In the genomic region with DNA sequence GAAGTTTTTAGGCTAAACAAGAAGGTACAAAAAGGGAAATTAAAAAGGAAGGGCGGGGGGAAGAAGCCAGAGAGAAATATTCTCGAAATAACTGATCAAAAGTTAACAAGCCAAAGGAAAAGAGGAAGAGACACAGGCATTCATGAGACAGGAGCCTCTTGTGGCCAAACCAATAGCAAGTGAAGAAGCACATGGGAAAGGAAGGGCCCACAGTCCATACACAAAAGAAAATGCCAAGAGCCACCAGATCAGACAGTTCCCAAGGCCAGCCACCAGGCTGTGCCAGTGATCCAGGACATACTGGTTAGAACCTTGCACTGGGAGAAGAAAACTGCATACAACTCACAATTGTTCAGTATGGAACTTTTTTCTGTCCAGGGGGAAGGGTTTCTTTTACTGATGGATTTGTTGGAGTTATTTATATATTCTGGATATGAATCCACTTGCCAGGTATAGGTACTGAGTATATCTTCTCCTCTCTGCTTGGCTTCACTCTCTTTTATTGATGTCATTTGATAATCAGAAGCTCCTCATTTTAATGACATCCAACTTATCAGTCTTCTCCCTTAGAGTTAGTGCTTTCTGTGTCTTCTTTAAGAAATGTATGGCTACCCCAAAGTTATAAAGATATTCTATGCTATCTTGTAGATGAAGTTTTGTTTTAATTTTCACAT, we compare ENCODE assay signal across 8 cellular contexts.
DNase-seq lines count a peak whose midpoint lies in the region; ATAC-seq, FAIRE-seq and TF ChIP-seq lines count a peak whose summit lies in the region.

No MANE protein-coding gene starts in this region.

- peaks cover 59% of the 10 kb centered on the region for H3K4me1 ChIP-seq in CD4-positive, CD25-positive, alpha-beta regulatory T cell (ENCODE audit: control insufficient read depth, insufficient read depth, low read length, poor library complexity, severe bottlenecking)
- peaks cover 44 to 64% (median 51%) of the 10 kb centered on the region in 3 donors for H3K4me1 ChIP-seq in pancreas

- DNase-seq in CD4-positive, CD25-positive, alpha-beta regulatory T cell: peak; percentile 45 to 72 (median 54)
- peak; percentile 58 for DNase-seq in Jurkat, Clone E6-1 (ENCODE audit: low read depth, low spot score)
- DNase-seq in SIG-M5 treated with dmso at 0.1 percent for 504 hours (lab: John Stamatoyannopoulos, UW; ENCODE audit: unreplicated experiment) (peak; percentile 99), glutamatergic neuron (peak; percentile 54), pancreas (peak in 3 of 6 donors; percentile 67 to 77 (median 68))
- peak; percentile 58 for DNase-seq in activated naive CD8-positive, alpha-beta T cell treated with anti-CD3 and anti-CD28 coated beads, Interleukin-2, amount 10 ng/mL, durations not matched to agents 7 days and 5 days

- peak; percentile 37 for FAIRE-seq in pancreas (lab: Jason Lieb, UNC)

- POLR2A ChIA-PET in activated naive CD8-positive, alpha-beta T cell treated with anti-CD3 and anti-CD28 coated beads, Interleukin-2, amount 10 ng/mL, durations not matched to agents 7 days and 5 days (lab: Charles Lee): interaction anchor here (12.7 kb wide), 1 partner anchor 37 kb away, joined by 153 read pairs; no protein-coding TSS in a partner anchor

- no peaks in the 10 kb centered on the region for H3K27me3 ChIP-seq in CD4-positive, CD25-positive, alpha-beta regulatory T cell (ENCODE audit: control insufficient read depth, insufficient read depth, low read length)
- no peaks in the 10 kb centered on the region for H3K27me3 ChIP-seq in pancreas

- H3K9me3 ChIP-seq in CD4-positive, CD25-positive, alpha-beta regulatory T cell (ENCODE audit: control insufficient read depth in 2 of 2, low read length in 2 of 2): no peaks in the 10 kb centered on the region
- no peaks in the 10 kb centered on the region for H3K9me3 ChIP-seq in pancreas

- peak overlapping the region in 2 of 4 donors; percentile 28 to 49 for H3K4me3 Mint-ChIP-seq in CD4-positive, CD25-positive, alpha-beta regulatory T cell
- no peak overlapping the region for H3K4me3 Mint-ChIP-seq in activated naive CD8-positive, alpha-beta T cell treated with anti-CD3 and anti-CD28 coated beads, Interleukin-2, amount 10 ng/mL, durations not matched to agents 7 days and 5 days
- no peak overlapping the region for H3K4me3 Mint-ChIP-seq in glutamatergic neuron (ENCODE audit: unreplicated experiment)

- peak; percentile 10 to 18 for ATAC-seq in CD4-positive, CD25-positive, alpha-beta regulatory T cell (ENCODE audit: low read depth in 2 of 2)
- peak; percentile 19 for ATAC-seq in GM19467 (IDR thresholded peaks at IDR 0.05; ENCODE audit: unreplicated experiment)
- no peak for ATAC-seq in activated naive CD8-positive, alpha-beta T cell treated with anti-CD3 and anti-CD28 coated beads, Interleukin-2, amount 10 ng/mL, durations not matched to agents 7 days and 5 days (ENCODE audit: low read depth)
- peak; percentile 29 to 63 (median 58) for ATAC-seq in pancreas
- no peak for ATAC-seq in HG02840 (IDR thresholded peaks at IDR 0.05; ENCODE audit: low FRiP score, unreplicated experiment)

- H3K4me3 ChIP-seq in CD4-positive, CD25-positive, alpha-beta regulatory T cell (ENCODE audit: low read depth, low read length): no peak overlapping the region
- H3K4me3 ChIP-seq in Jurkat, Clone E6-1 (ENCODE audit: low read length): no peak overlapping the region
- no peak overlapping the region for H3K4me3 ChIP-seq in pancreas

- H3K36me3 ChIP-seq in CD4-positive, CD25-positive, alpha-beta regulatory T cell (ENCODE audit: control insufficient read depth, insufficient read depth, low read length): no peaks in the 10 kb centered on the region
- H3K36me3 ChIP-seq in pancreas: no peaks in the 10 kb centered on the region

- H3K9me3 Mint-ChIP-seq in CD4-positive, CD25-positive, alpha-beta regulatory T cell: peaks cover 0 to 3% (median 0%) of the 10 kb centered on the region in 7 donors
- H3K9me3 Mint-ChIP-seq in activated naive CD8-positive, alpha-beta T cell treated with anti-CD3 and anti-CD28 coated beads, Interleukin-2, amount 10 ng/mL, durations not matched to agents 7 days and 5 days: no peaks in the 10 kb centered on the region
- H3K9me3 Mint-ChIP-seq in glutamatergic neuron (ENCODE audit: unreplicated experiment): peaks cover 8% of the 10 kb centered on the region

- intact Hi-C loops in pancreas (cut with DNase I): loop anchor here in 1 of 3 donors (10.0 kb wide), 1 partner anchor 136 kb away; no protein-coding TSS in a partner anchor

- TF ChIP-seq CTCF in glutamatergic neuron (IDR thresholded peaks at IDR 0.05; ENCODE audit: partially characterized antibody, unreplicated experiment): peak; percentile 62
- TF ChIP-seq CTCF in pancreas (IDR thresholded peaks at IDR 0.05): peak; percentile 40 to 73 (median 66)

- peak overlapping the region; percentile 74 to 98 (median 90) for H3K27ac Mint-ChIP-seq in CD4-positive, CD25-positive, alpha-beta regulatory T cell
- H3K27ac Mint-ChIP-seq in activated naive CD8-positive, alpha-beta T cell treated with anti-CD3 and anti-CD28 coated beads, Interleukin-2, amount 10 ng/mL, durations not matched to agents 7 days and 5 days: peak overlapping the region; percentile 15
- H3K27ac Mint-ChIP-seq in glutamatergic neuron (ENCODE audit: unreplicated experiment): no peak overlapping the region

- H3K27me3 Mint-ChIP-seq in CD4-positive, CD25-positive, alpha-beta regulatory T cell: peaks cover 6% of the 10 kb centered on the region
- no peaks in the 10 kb centered on the region for H3K27me3 Mint-ChIP-seq in activated naive CD8-positive, alpha-beta T cell treated with anti-CD3 and anti-CD28 coated beads, Interleukin-2, amount 10 ng/mL, durations not matched to agents 7 days and 5 days
- H3K27me3 Mint-ChIP-seq in glutamatergic neuron (ENCODE audit: unreplicated experiment): peaks cover 2% of the 10 kb centered on the region

- H3K27ac ChIP-seq in CD4-positive, CD25-positive, alpha-beta regulatory T cell (ENCODE audit: insufficient read depth, low read length, poor library complexity, severe bottlenecking): no peak overlapping the region
- H3K27ac ChIP-seq in pancreas: peak overlapping the region in 2 of 4 donors; percentile 98 to 99

- peaks cover 29 to 95% (median 79%) of the 10 kb centered on the region in 4 donors for H3K4me1 Mint-ChIP-seq in CD4-positive, CD25-positive, alpha-beta regulatory T cell
- H3K4me1 Mint-ChIP-seq in activated naive CD8-positive, alpha-beta T cell treated with anti-CD3 and anti-CD28 coated beads, Interleukin-2, amount 10 ng/mL, durations not matched to agents 7 days and 5 days: peaks cover 69% of the 10 kb centered on the region
- peaks cover 7% of the 10 kb centered on the region for H3K4me1 Mint-ChIP-seq in glutamatergic neuron (ENCODE audit: low read depth, unreplicated experiment)

- H3K36me3 Mint-ChIP-seq in CD4-positive, CD25-positive, alpha-beta regulatory T cell: peaks cover 5% of the 10 kb centered on the region
- H3K36me3 Mint-ChIP-seq in activated naive CD8-positive, alpha-beta T cell treated with anti-CD3 and anti-CD28 coated beads, Interleukin-2, amount 10 ng/mL, durations not matched to agents 7 days and 5 days: peaks cover 3% of the 10 kb centered on the region
- H3K36me3 Mint-ChIP-seq in glutamatergic neuron (ENCODE audit: unreplicated experiment): no peaks in the 10 kb centered on the region

- 60 to 67% methylated on average over 2 of the region's 2 CpGs for WGBS in pancreas, 2 donors

Comparison
In these comparisons a context has a peak if more than half of its experiments do, and no peak if none do; other contexts are left out.
1. ATAC-seq: peak in CD4-positive, CD25-positive, alpha-beta regulatory T cell (2 of 2), GM19467 (single experiment) and pancreas (4 of 4); none in activated naive CD8-positive, alpha-beta T cell treated with anti-CD3 and anti-CD28 coated beads, Interleukin-2, amount 10 ng/mL, durations not matched to agents 7 days and 5 days (single experiment) and HG02840 (single experiment).